1 cellular context compared by ENCODE assay signal in genomic region chr5:147406636-147407035, GRCh38.
TF ChIP-seq lines count a peak whose summit lies in the region.

No MANE protein-coding gene starts in this region.

TF ChIP-seq in SK-N-SH, 30 proteins besides CTCF, POLR2A, EP300 and RAD21 (continued from another document):
- TF ChIP-seq, protein P1, sequence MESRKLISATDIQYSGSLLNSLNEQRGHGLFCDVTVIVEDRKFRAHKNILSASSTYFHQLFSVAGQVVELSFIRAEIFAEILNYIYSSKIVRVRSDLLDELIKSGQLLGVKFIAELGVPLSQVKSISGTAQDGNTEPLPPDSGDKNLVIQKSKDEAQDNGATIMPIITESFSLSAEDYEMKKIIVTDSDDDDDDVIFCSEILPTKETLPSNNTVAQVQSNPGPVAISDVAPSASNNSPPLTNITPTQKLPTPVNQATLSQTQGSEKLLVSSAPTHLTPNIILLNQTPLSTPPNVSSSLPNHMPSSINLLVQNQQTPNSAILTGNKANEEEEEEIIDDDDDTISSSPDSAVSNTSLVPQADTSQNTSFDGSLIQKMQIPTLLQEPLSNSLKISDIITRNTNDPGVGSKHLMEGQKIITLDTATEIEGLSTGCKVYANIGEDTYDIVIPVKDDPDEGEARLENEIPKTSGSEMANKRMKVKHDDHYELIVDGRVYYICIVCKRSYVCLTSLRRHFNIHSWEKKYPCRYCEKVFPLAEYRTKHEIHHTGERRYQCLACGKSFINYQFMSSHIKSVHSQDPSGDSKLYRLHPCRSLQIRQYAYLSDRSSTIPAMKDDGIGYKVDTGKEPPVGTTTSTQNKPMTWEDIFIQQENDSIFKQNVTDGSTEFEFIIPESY (IDR thresholded peaks at IDR 0.05; ENCODE audit: borderline replicate concordance, low read depth) = no peak
- TF ChIP-seq MEF2A (IDR thresholded peaks at IDR 0.05; ENCODE audit: borderline replicate concordance, low read depth) (no peak), TAF1 (IDR thresholded peaks at IDR 0.05; ENCODE audit: borderline replicate concordance, low read depth, low read length) (no peak), MXI1 (IDR thresholded peaks at IDR 0.05; ENCODE audit: low read depth, low read length) (no peak), TEAD4 (IDR thresholded peaks at IDR 0.05; ENCODE audit: borderline replicate concordance, insufficient read depth) (no peak), FOSL2 (IDR thresholded peaks at IDR 0.05; ENCODE audit: borderline replicate concordance, low read depth) (no peak), REST (IDR thresholded peaks at IDR 0.05; ENCODE audit: low read depth, low read length) (no peak), RXRA (IDR thresholded peaks at IDR 0.05; ENCODE audit: borderline replicate concordance, low read depth) (no peak)
- TF ChIP-seq, protein P2, sequence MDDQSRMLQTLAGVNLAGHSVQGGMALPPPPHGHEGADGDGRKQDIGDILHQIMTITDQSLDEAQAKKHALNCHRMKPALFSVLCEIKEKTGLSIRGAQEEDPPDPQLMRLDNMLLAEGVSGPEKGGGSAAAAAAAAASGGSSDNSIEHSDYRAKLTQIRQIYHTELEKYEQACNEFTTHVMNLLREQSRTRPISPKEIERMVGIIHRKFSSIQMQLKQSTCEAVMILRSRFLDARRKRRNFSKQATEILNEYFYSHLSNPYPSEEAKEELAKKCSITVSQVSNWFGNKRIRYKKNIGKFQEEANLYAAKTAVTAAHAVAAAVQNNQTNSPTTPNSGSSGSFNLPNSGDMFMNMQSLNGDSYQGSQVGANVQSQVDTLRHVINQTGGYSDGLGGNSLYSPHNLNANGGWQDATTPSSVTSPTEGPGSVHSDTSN (IDR thresholded peaks at IDR 0.05) = no peak
